Comparison of ENCODE assay signal across 8 cellular contexts in the genomic region with DNA sequence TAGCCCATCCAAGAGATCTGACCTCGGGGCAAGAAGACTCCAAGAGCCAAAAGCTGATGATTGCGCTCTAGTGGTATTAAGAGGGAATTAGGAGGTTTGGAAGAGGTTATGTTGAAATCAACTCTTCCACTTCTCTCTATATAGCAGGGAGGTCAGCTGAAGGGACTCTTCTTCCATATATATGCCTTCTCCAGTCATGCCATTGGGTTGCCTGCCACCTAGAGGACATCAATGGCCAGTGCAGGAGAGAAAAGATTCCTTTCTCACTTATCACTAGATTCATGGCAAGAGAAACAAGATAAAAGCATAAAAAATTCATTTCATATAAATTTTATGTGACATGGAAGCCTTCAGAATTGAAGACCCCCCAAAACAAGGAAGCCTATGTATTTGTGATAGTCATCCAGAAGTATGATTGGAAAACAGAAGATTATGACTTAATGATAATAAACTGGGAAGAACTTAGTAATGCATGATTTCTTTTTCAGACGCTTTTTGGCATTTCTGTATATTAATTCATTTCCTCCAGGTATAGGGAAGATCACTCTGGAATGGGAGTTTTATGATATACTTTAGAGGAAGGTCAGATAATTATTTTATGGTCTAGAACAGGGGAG.
DNase-seq lines count a peak whose midpoint lies in the region; ATAC-seq and TF ChIP-seq lines count a peak whose summit lies in the region.

No MANE protein-coding gene starts in this region.

- no peak overlapping the region for H3K4me3 Mint-ChIP-seq in natural killer cell

- TF ChIP-seq CTCF in epithelial cell of proximal tubule (conservative IDR thresholded peaks at IDR 0.05; ENCODE audit: low read depth, low read length) = peak; percentile 98
- TF ChIP-seq CTCF in natural killer cell (IDR thresholded peaks at IDR 0.05) = peak; percentile 53
- no peak for TF ChIP-seq CTCF in lower leg skin (IDR thresholded peaks at IDR 0.05)

- no peaks in the 10 kb centered on the region for H3K9me3 Mint-ChIP-seq in natural killer cell

- H3K27ac Mint-ChIP-seq in natural killer cell = no peak overlapping the region

- H3K27me3 Mint-ChIP-seq in natural killer cell (ENCODE audit: low read depth in 2 of 2) = peaks cover 4 to 15% of the 10 kb centered on the region in 2 donors

- ATAC-seq in GM18907 (IDR thresholded peaks at IDR 0.05; ENCODE audit: unreplicated experiment) (peak; percentile 98), HG03025 (IDR thresholded peaks at IDR 0.05; ENCODE audit: low FRiP score, unreplicated experiment) (peak; percentile 98), natural killer cell (peak; percentile 63 to 70 (median 70))

- no peaks in the 10 kb centered on the region for H3K4me1 Mint-ChIP-seq in natural killer cell

- 63 to 71% methylated on average over 3 of the region's 3 CpGs for WGBS in lower leg skin, 2 donors

- H3K36me3 Mint-ChIP-seq in natural killer cell = no peaks in the 10 kb centered on the region

- H3K4me3 ChIP-seq in epithelial cell of proximal tubule (ENCODE audit: low read depth, low read length) (no peak overlapping the region), lower leg skin (ENCODE audit: low read depth, poor library complexity, severe bottlenecking) (no peak overlapping the region)

- DNase-seq in COLO829 (ENCODE audit: low spot score) = peak; percentile 80
- DNase-seq in NCI-H146 treated with DMSO at 0.1 percent for 48 hours (lab: John Stamatoyannopoulos, UW; ENCODE audit: unreplicated experiment) = peak; percentile 30
- peak; percentile 36 to 81 for DNase-seq in SW 1271 (lab: John Stamatoyannopoulos, UW)
- DNase-seq in epithelial cell of proximal tubule (ENCODE audit: low read depth) = no peak
- no peak for DNase-seq in natural killer cell
- no peak for DNase-seq in lower leg skin (ENCODE audit: low spot score in 2 of 2)

- intact Hi-C loops in natural killer cell (cut with micrococcal nuclease) (loop anchor here (10.0 kb wide), 1 partner anchor 567 kb away; no protein-coding TSS in a partner anchor), lower leg skin (cut with DNase I; ENCODE audit: low total_unique reads) (no loop called here)

- TF ChIP-seq POLR2A in lower leg skin (IDR thresholded peaks at IDR 0.05) = no peak

Comparison
In these comparisons a context has a peak if more than half of its experiments do, and no peak if none do; other contexts are left out.
1. DNase-seq: peak in COLO829 (single experiment), NCI-H146 treated with DMSO at 0.1 percent for 48 hours (single experiment) and SW 1271 (2 of 2); none in epithelial cell of proximal tubule (single experiment), natural killer cell (single experiment) and lower leg skin (0 of 2).
2. CTCF ChIP-seq: peak in epithelial cell of proximal tubule (single experiment) and natural killer cell (single experiment); none in lower leg skin (0 of 3).
3. Peak in every context shown above with its lines, with median percentiles within 50 percentile points of each other: ATAC-seq.